In genomic region chr15:41805711-41806110, GRCh38 we compare ENCODE assay signal across 22 cellular contexts. TPM values are rescaled to one million over a fixed set of nuclear protein-coding genes. Genes with fewer than 3 reads are reported as not detected.
A peak's percentile ranks its signal among the peaks of the same experiment; 100 is the strongest.
DNase-seq lines count a peak whose midpoint lies in the region; ATAC-seq and TF ChIP-seq lines count a peak whose summit lies in the region.
"Had no signal": no experiment of that assay in that cellular context is flagged by ENCODE, and none has a peak within 500 bp of the region (broad histone marks: within the 10 kb centered on the region; RNA-seq: fewer than 3 reads in every experiment).

No MANE protein-coding gene starts in this region.

- no peaks in the 10 kb centered on the region for H3K79me2 ChIP-seq in DND-41 (ENCODE audit: insufficient read depth, low read length)

- no peak for TF ChIP-seq POLR2A in sigmoid colon (IDR thresholded peaks at IDR 0.05)

- WGBS in sigmoid colon, 2 donors, result 80 to 89% methylated on average over 3 of the region's 3 CpGs

- H3K27ac Mint-ChIP-seq in activated CD8-positive, alpha-beta T cell treated with anti-CD3 and anti-CD28 coated beads, Interleukin-2, amount 10 ng/mL, durations not matched to agents 7 days and 5 days, result peak overlapping the region; percentile 58

- H3K4me3 Mint-ChIP-seq in activated CD8-positive, alpha-beta T cell treated with anti-CD3 and anti-CD28 coated beads, Interleukin-2, amount 10 ng/mL, durations not matched to agents 7 days and 5 days, result no peak overlapping the region
- H3K4me3 Mint-ChIP-seq: CD4-positive, alpha-beta memory T cell had no signal

- H3K36me3 ChIP-seq in DND-41 (ENCODE audit: insufficient read depth, low read length) (peaks cover 6% of the 10 kb centered on the region; the same call in 1 of the 2 replicates), sigmoid colon (peaks cover 0 to 15% (median 3%) of the 10 kb centered on the region in 4 donors)
- no peaks in the 10 kb centered on the region for H3K36me3 ChIP-seq in effector memory CD4-positive, alpha-beta T cell (ENCODE audit: control insufficient read depth, insufficient read depth, low read length)
- H3K36me3 ChIP-seq: thoracic aorta had no signal

- intact Hi-C loops in sigmoid colon (cut with DNase I), result no loop called here

- H3K27me3 Mint-ChIP-seq in activated CD8-positive, alpha-beta T cell treated with anti-CD3 and anti-CD28 coated beads, Interleukin-2, amount 10 ng/mL, durations not matched to agents 7 days and 5 days (ENCODE audit: low read depth), result no peaks in the 10 kb centered on the region
- H3K27me3 Mint-ChIP-seq: CD4-positive, alpha-beta memory T cell had no signal

- H3K9ac ChIP-seq in DND-41 (ENCODE audit: low read depth, low read length), result no peak overlapping the region

- H3K27me3 ChIP-seq in DND-41 (ENCODE audit: insufficient read depth, low read length, poor library complexity) (no peaks in the 10 kb centered on the region), foreskin keratinocyte (no peaks in the 10 kb centered on the region), sigmoid colon (no peaks in the 10 kb centered on the region)
- H3K27me3 ChIP-seq in effector memory CD4-positive, alpha-beta T cell (replicated peaks; ENCODE audit: control insufficient read depth, insufficient read depth, low read length, poor library complexity, severe bottlenecking), result no peaks in the 10 kb centered on the region
- H3K27me3 ChIP-seq: spleen had no signal

- no peak for TF ChIP-seq CTCF in DND-41 (IDR thresholded peaks at IDR 0.05; ENCODE audit: borderline replicate concordance, extremely low read depth, low read length, poor library complexity, severe bottlenecking)
- no peak for TF ChIP-seq CTCF in foreskin keratinocyte (conservative IDR thresholded peaks at IDR 0.05)
- no peak for TF ChIP-seq CTCF in sigmoid colon (IDR thresholded peaks at IDR 0.05)

- H3K4me2 ChIP-seq in DND-41 (ENCODE audit: insufficient read depth, low read length), result no peak overlapping the region

- POLR2A ChIA-PET in activated CD8-positive, alpha-beta T cell treated with anti-CD3 and anti-CD28 coated beads, Interleukin-2, amount 10 ng/mL, durations not matched to agents 7 days and 5 days (lab: Charles Lee), result no interaction called here

- CTCF ChIA-PET in activated CD8-positive, alpha-beta T cell treated with anti-CD3 and anti-CD28 coated beads, Interleukin-2, amount 10 ng/mL, durations not matched to agents 7 days and 5 days (lab: Charles Lee), result interaction anchor here (1.2 to 9.0 kb wide), 4 partner anchors 9 to 110 kb away, joined by 3 to 87 read pairs (median 4); partner anchors contain the start of gene MAPKBP1

- no peak for ATAC-seq in DND-41 (ENCODE audit: insufficient read depth, low read depth)
- no peak for ATAC-seq in activated CD8-positive, alpha-beta T cell treated with anti-CD3 and anti-CD28 coated beads, Interleukin-2, amount 10 ng/mL, durations not matched to agents 7 days and 5 days
- no peak for ATAC-seq in foreskin keratinocyte
- no peak for ATAC-seq in GM21576 (IDR thresholded peaks at IDR 0.05; ENCODE audit: unreplicated experiment)

- H3K4me1 ChIP-seq in DND-41 (ENCODE audit: insufficient read depth, low read length) (no peaks in the 10 kb centered on the region), foreskin keratinocyte (peaks cover 53% of the 10 kb centered on the region), sigmoid colon (peaks cover 0 to 35% (median 19%) of the 10 kb centered on the region in 4 donors)
- H3K4me1 ChIP-seq in effector memory CD4-positive, alpha-beta T cell (ENCODE audit: control insufficient read depth, insufficient read depth, low read length, poor library complexity, severe bottlenecking), result no peaks in the 10 kb centered on the region
- H3K4me1 ChIP-seq: psoas muscle had no signal

- H3K4me3 ChIP-seq in DND-41 (ENCODE audit: low read depth in 1 of 2, low read length in 2 of 2) (no peak overlapping the region), sigmoid colon (no peak overlapping the region)
- H3K4me3 ChIP-seq in effector memory CD4-positive, alpha-beta T cell (ENCODE audit: insufficient read depth, low read depth, low read length, poor library complexity, severe bottlenecking), result no peak overlapping the region
- H3K4me3 ChIP-seq: psoas muscle, spleen, thoracic aorta had no signal

- peaks cover 34% of the 10 kb centered on the region for H3K4me1 Mint-ChIP-seq in activated CD8-positive, alpha-beta T cell treated with anti-CD3 and anti-CD28 coated beads, Interleukin-2, amount 10 ng/mL, durations not matched to agents 7 days and 5 days (ENCODE audit: low read depth)

- TF ChIP-seq EP300 in sigmoid colon (IDR thresholded peaks at IDR 0.05), result no peak

- peaks cover 6% of the 10 kb centered on the region for H3K36me3 Mint-ChIP-seq in activated CD8-positive, alpha-beta T cell treated with anti-CD3 and anti-CD28 coated beads, Interleukin-2, amount 10 ng/mL, durations not matched to agents 7 days and 5 days (ENCODE audit: low read depth)

- H3K9me3 ChIP-seq in DND-41 (ENCODE audit: insufficient read depth, low read length, severe bottlenecking), result no peaks in the 10 kb centered on the region
- no peaks in the 10 kb centered on the region for H3K9me3 ChIP-seq in sigmoid colon
- H3K9me3 ChIP-seq in effector memory CD4-positive, alpha-beta T cell (ENCODE audit: control insufficient read depth, low read length), result no peaks in the 10 kb centered on the region
- H3K9me3 ChIP-seq: psoas muscle, spleen, thoracic aorta had no signal

- H3K27ac ChIP-seq in DND-41 (ENCODE audit: low read length), result peak overlapping the region; percentile 36; the same call in 1 of the 2 replicates
- peak overlapping the region; percentile 93 for H3K27ac ChIP-seq in foreskin keratinocyte
- H3K27ac ChIP-seq in sigmoid colon, result peak overlapping the region in 2 of 4 donors; percentile 54 to 80
- H3K27ac ChIP-seq in effector memory CD4-positive, alpha-beta T cell (ENCODE audit: insufficient read depth, low read length, poor library complexity, severe bottlenecking), result no peak overlapping the region
- H3K27ac ChIP-seq: psoas muscle, spleen had no signal

- DNase-seq in DND-41 (no peak), foreskin keratinocyte (no peak), sigmoid colon (peak; percentile 11), NCI-H2171 treated with DMSO at 0.1 percent for 48 hours (lab: John Stamatoyannopoulos, UW) (no peak), SIG-M5 (lab: John Stamatoyannopoulos, UW) (no peak)
- DNase-seq in activated CD8-positive, alpha-beta T cell treated with anti-CD3 and anti-CD28 coated beads, Interleukin-2, amount 10 ng/mL, durations not matched to agents 7 days and 5 days, result no peak
- DNase-seq in effector memory CD4-positive, alpha-beta T cell, result no peak
- DNase-seq: activated CD4-positive, alpha-beta T cell treated with anti-CD3 and anti-CD28 coated beads, Interleukin-2, amount 50 U/mL, for 1 hour; activated naive CD4-positive, alpha-beta T cell; aorta; CD4-positive, alpha-beta memory T cell; foreskin fibroblast; KG1; mesenchymal stem cell; MV-4-11; NCI-H2029 treated with DMSO at 0.1 percent for 48 hours; psoas muscle; RPMI8226; spleen; stimulated activated CD4-positive, alpha-beta T cell treated with anti-CD3 and anti-CD28 coated beads, Interleukin-4, amount 100 ng/mL, for 4 hours had no signal

- no peaks in the 10 kb centered on the region for H3K9me3 Mint-ChIP-seq in activated CD8-positive, alpha-beta T cell treated with anti-CD3 and anti-CD28 coated beads, Interleukin-2, amount 10 ng/mL, durations not matched to agents 7 days and 5 days (ENCODE audit: insufficient read depth)

- H4K20me1 ChIP-seq in DND-41 (ENCODE audit: insufficient read depth, low read length), result 0 out of 2 replicates have a peak, but pooled peaks cover 2% of the 10 kb centered on the region

- no peak overlapping the region for H2AFZ ChIP-seq in DND-41 (ENCODE audit: low read depth, low read length)

RNA-seq across cellular contexts. Expression of gene JMJD7, which starts 22.2 kb away (rescaled TPM):
- total RNA-seq in activated CD8-positive, alpha-beta T cell treated with anti-CD3 and anti-CD28 coated beads, Interleukin-2, amount 10 ng/mL, durations not matched to agents 7 days and 5 days, result 10 to 100 TPM; 19.5 to 22.8 TPM
- 15.5 and 19.2 TPM in 2 replicates for total RNA-seq in foreskin keratinocyte
- 20.5 and 22.9 TPM in 2 replicates for polyA plus RNA-seq in foreskin keratinocyte
- total RNA-seq in sigmoid colon, result 10 to 100 TPM in 3 of 4 donors, 1 to 10 TPM in 1; 9.7 to 14.0 (median 12.1) TPM
- 10 to 100 TPM in 2 of 3 donors, 1 to 10 TPM in 1; 9.5 to 12.4 (median 10.2) TPM for polyA plus RNA-seq in sigmoid colon

RNA-seq across cellular contexts. Expression of gene MAPKBP1, which starts 31.4 kb away (rescaled TPM):
- 10 to 100 TPM; 30.4 to 30.9 TPM for total RNA-seq in activated CD8-positive, alpha-beta T cell treated with anti-CD3 and anti-CD28 coated beads, Interleukin-2, amount 10 ng/mL, durations not matched to agents 7 days and 5 days
- 59.6 and 61.7 TPM in 2 replicates for total RNA-seq in foreskin keratinocyte
- polyA plus RNA-seq in foreskin keratinocyte, result 12.6 and 15.3 TPM in 2 replicates
- total RNA-seq in sigmoid colon, result 10 to 100 TPM; 15.0 to 42.7 (median 22.3) TPM
- 1 to 10 TPM; 2.3 to 9.5 (median 3.0) TPM for polyA plus RNA-seq in sigmoid colon

RNA-seq across cellular contexts. Expression of gene PLA2G4B, which starts 32.9 kb away (rescaled TPM):
- total RNA-seq in activated CD8-positive, alpha-beta T cell treated with anti-CD3 and anti-CD28 coated beads, Interleukin-2, amount 10 ng/mL, durations not matched to agents 7 days and 5 days, result 10 to 100 TPM in 1 of 2 experiments, 1 to 10 TPM in 1; 8.9 to 13.1 TPM
- total RNA-seq in foreskin keratinocyte (3.5 and 4.5 TPM in 2 replicates), sigmoid colon (1 to 10 TPM; 1.6 to 5.3 (median 3.4) TPM)
- polyA plus RNA-seq in foreskin keratinocyte (4.3 and 5.5 TPM in 2 replicates), sigmoid colon (1 to 10 TPM in 1 of 3 donors, under 1 TPM in 1, not detected in 1; 0.92 to 6.5 TPM)
